ENCODE assay signal across 8 cellular contexts in genomic region chr3:72996473-72997333, GRCh38. TPM values are rescaled to one million over a fixed set of nuclear protein-coding genes. Genes with fewer than 3 reads are reported as not detected.
DNase-seq lines count a peak whose midpoint lies in the region; ATAC-seq, FAIRE-seq and TF ChIP-seq lines count a peak whose summit lies in the region.

A gene with protein sequence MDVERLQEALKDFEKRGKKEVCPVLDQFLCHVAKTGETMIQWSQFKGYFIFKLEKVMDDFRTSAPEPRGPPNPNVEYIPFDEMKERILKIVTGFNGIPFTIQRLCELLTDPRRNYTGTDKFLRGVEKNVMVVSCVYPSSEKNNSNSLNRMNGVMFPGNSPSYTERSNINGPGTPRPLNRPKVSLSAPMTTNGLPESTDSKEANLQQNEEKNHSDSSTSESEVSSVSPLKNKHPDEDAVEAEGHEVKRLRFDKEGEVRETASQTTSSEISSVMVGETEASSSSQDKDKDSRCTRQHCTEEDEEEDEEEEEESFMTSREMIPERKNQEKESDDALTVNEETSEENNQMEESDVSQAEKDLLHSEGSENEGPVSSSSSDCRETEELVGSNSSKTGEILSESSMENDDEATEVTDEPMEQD (plus strand): TSS chr3:72996811. CDS start chr3:72997038, 227 bp downstream.

- H3K4me3 Mint-ChIP-seq in central memory CD8-positive, alpha-beta T cell: peak within 1 kb of the TSS; percentile 88

- peaks cover 38% of the 10 kb centered on the region for H3K4me1 Mint-ChIP-seq in central memory CD8-positive, alpha-beta T cell

- no peak for TF ChIP-seq CTCF in kidney (IDR thresholded peaks at IDR 0.05; ENCODE audit: borderline replicate concordance, extremely low read depth, insufficient read depth)

- H3K9me3 Mint-ChIP-seq in central memory CD8-positive, alpha-beta T cell: no peaks in the 10 kb centered on the region

- DNase-seq in AG08395 (ENCODE audit: low spot score) (peak; percentile 94), NCI-H345 (lab: John Stamatoyannopoulos, UW) (peak; percentile 86), kidney (peak; percentile 96)
- peak; percentile 81 to 91 for DNase-seq in central memory CD8-positive, alpha-beta T cell (ENCODE audit: low spot score in 2 of 2)
- peak; percentile 93 for DNase-seq in stimulated activated CD4-positive, alpha-beta T cell treated with anti-CD3 and anti-CD28 coated beads, Interleukin-15, amount 100 ng/mL, for 24 hours

- no peaks in the 10 kb centered on the region for H3K36me3 ChIP-seq in kidney (ENCODE audit: control insufficient read depth in 1 of 2, insufficient read depth in 2 of 2, low read length in 2 of 2)

- FAIRE-seq in kidney (lab: Jason Lieb, UNC): no peak

- H3K27ac Mint-ChIP-seq in central memory CD8-positive, alpha-beta T cell (ENCODE audit: low read depth): peak within 1 kb of the TSS; percentile 78

- H3K4me3 ChIP-seq in kidney (ENCODE audit: low read length in 2 of 2): peak within 1 kb of the TSS; percentile 93 to 95

- H3K4me1 ChIP-seq in kidney (ENCODE audit: control insufficient read depth in 1 of 2, insufficient read depth in 1 of 2, low read depth in 1 of 2, low read length in 2 of 2): peaks cover 4 to 14% of the 10 kb centered on the region in 2 donors

- no peaks in the 10 kb centered on the region for H3K9me3 ChIP-seq in kidney (ENCODE audit: control insufficient read depth in 1 of 2, low read length in 2 of 2)

- H3K36me3 Mint-ChIP-seq in central memory CD8-positive, alpha-beta T cell (ENCODE audit: insufficient read depth): peaks cover 19% of the 10 kb centered on the region

- peak within 1 kb of the TSS; percentile 90 to 91 for H3K9ac ChIP-seq in kidney (ENCODE audit: low read length in 2 of 2)

- peak within 1 kb of the TSS; percentile 84 to 94 for H3K27ac ChIP-seq in kidney (ENCODE audit: low read depth in 2 of 2, low read length in 2 of 2)

- intact Hi-C loops in kidney (cut with DNase I): no loop called here

- no peaks in the 10 kb centered on the region for H3K27me3 Mint-ChIP-seq in central memory CD8-positive, alpha-beta T cell

- ATAC-seq in GM18867 (IDR thresholded peaks at IDR 0.05; ENCODE audit: unreplicated experiment) (peak; percentile 79), HG03097 (IDR thresholded peaks at IDR 0.05; ENCODE audit: low FRiP score, unreplicated experiment) (peak; percentile 90)
- ATAC-seq in activated CD4-positive, CD25-positive, alpha-beta regulatory T cell treated with anti-CD3 and anti-CD28 coated beads, Interleukin-2, amount 50 U/mL, for 24 hours: peak; percentile 88 to 94
- peak; percentile 91 for ATAC-seq in central memory CD8-positive, alpha-beta T cell (replicated peaks; ENCODE audit: extremely low read depth, poor library complexity, severe bottlenecking)

RNA-seq across cellular contexts. Expression of the gene that starts here (rescaled TPM):
- 72.0 TPM for total RNA-seq in kidney
- polyA plus RNA-seq in kidney (ENCODE audit: insufficient read depth, low read depth, low replicate concordance): 14.5 TPM

Comparison
In these comparisons a context has a peak if more than half of its experiments do, and no peak if none do; other contexts are left out.
1. Peak in every context shown above with its lines: DNase-seq, ATAC-seq, H3K4me3 ChIP-seq and H3K27ac ChIP-seq.